Comparison of ENCODE assay signal across 8 cellular contexts in the genomic region with DNA sequence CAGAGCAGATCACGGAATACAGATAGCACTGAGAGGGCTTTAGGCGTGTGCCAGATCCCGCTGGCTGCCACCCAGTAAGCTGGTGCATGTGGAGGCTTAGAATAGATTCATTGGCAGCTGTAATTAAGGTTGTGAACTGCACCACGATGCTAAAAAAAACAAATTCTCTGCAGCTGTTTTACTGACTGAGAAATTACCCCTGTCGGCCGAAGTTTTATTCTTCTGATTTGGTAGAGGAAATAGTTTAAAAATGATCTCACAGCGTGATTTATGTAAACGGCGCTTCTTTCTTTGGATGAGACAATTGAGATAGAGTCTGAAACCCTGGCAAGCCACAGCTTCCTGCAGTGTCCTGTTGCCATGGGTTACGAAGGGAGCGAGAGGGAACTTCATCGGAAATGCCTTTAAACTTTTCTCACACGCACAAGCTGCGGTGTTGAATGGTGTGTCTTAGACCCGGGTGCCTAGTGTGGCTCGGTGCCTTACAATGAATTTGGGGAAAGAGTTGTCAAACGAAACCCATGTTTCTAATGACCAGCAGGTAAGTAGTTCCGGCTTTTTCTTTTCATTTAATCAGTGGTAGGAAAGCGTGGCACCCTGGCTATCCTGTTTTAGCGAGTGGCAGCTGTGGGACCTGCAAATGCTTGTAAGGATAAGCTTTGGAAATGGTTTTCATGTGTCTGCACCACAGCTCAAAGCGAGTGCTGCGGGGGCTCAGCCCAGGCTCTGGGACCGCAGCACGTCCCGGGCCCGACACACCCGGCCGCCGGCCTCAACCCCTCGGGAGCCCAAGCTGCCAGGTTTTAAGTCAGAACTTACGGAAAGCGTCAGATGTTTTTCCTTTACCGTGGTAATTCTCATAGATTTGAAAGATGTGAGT.
DNase-seq lines count a peak whose midpoint lies in the region; ATAC-seq and TF ChIP-seq lines count a peak whose summit lies in the region.

No MANE protein-coding gene starts in this region.

- H3K4me1 ChIP-seq in OCI-LY7 (ENCODE audit: insufficient read depth, low read length, poor library complexity, severe bottlenecking) = peaks cover 12% of the 10 kb centered on the region
- H3K4me1 ChIP-seq in right lobe of liver = peaks cover 0 to 23% (median 12%) of the 10 kb centered on the region in 4 donors
- H3K4me1 ChIP-seq in tibial artery = peaks cover 4 to 20% (median 15%) of the 10 kb centered on the region in 4 donors

- no peaks in the 10 kb centered on the region for H3K27me3 ChIP-seq in right lobe of liver
- no peaks in the 10 kb centered on the region for H3K27me3 ChIP-seq in tibial artery

- TF ChIP-seq POLR2A in right lobe of liver (IDR thresholded peaks at IDR 0.05) = no peak

- no peaks in the 10 kb centered on the region for H4K20me1 ChIP-seq in OCI-LY7 (ENCODE audit: insufficient read depth, low read length)

- H2AFZ ChIP-seq in OCI-LY7 (ENCODE audit: low read length) = peak overlapping the region; percentile 11; the same call in 1 of the 2 replicates

- peaks cover 46% of the 10 kb centered on the region for H3K4me1 Mint-ChIP-seq in activated naive CD4-positive, alpha-beta T cell treated with anti-CD3 and anti-CD28 coated beads for 36 hours (ENCODE audit: low read depth)
- peaks cover 29% of the 10 kb centered on the region for H3K4me1 Mint-ChIP-seq in central memory CD8-positive, alpha-beta T cell

- H3K27me3 Mint-ChIP-seq in activated naive CD4-positive, alpha-beta T cell treated with anti-CD3 and anti-CD28 coated beads for 36 hours (ENCODE audit: low read depth) = peaks cover 13% of the 10 kb centered on the region
- H3K27me3 Mint-ChIP-seq in central memory CD8-positive, alpha-beta T cell = peaks cover 10% of the 10 kb centered on the region

- TF ChIP-seq CTCF in OCI-LY7 (conservative IDR thresholded peaks at IDR 0.05; ENCODE audit: low read length) (no peak), right lobe of liver (IDR thresholded peaks at IDR 0.05) (no peak), tibial artery (IDR thresholded peaks at IDR 0.05) (peak in 1 of 2 experiments; percentile 21)

- H3K4me3 Mint-ChIP-seq in activated naive CD4-positive, alpha-beta T cell treated with anti-CD3 and anti-CD28 coated beads for 36 hours = peak overlapping the region; percentile 47
- H3K4me3 Mint-ChIP-seq in central memory CD8-positive, alpha-beta T cell = peak overlapping the region; percentile 63

- H3K36me3 ChIP-seq in OCI-LY7 (ENCODE audit: insufficient read depth, low read length) = no peaks in the 10 kb centered on the region
- H3K36me3 ChIP-seq in right lobe of liver = no peaks in the 10 kb centered on the region
- H3K36me3 ChIP-seq in tibial artery = peaks cover 0 to 5% (median 0%) of the 10 kb centered on the region in 3 donors

- H3K9me3 ChIP-seq in OCI-LY7 (ENCODE audit: low read length) (no peaks in the 10 kb centered on the region), right lobe of liver (no peaks in the 10 kb centered on the region), tibial artery (no peaks in the 10 kb centered on the region)

- peak overlapping the region; percentile 53 for H3K4me2 ChIP-seq in OCI-LY7 (ENCODE audit: low read length)

- H3K9me2 ChIP-seq in OCI-LY7 (ENCODE audit: insufficient read depth, low read length) = no peaks in the 10 kb centered on the region

- intact Hi-C loops in activated naive CD4-positive, alpha-beta T cell treated with anti-CD3 and anti-CD28 coated beads for 36 hours (cut with micrococcal nuclease) = no loop called here
- intact Hi-C loops in OCI-LY7 (cut with micrococcal nuclease; ENCODE audit: unreplicated experiment) (no loop called here), right lobe of liver (cut with DNase I) (no loop called here), tibial artery (cut with DNase I; ENCODE audit: low total_unique reads) (loop anchor here (10.0 kb wide), 1 partner anchor 55 kb away; no protein-coding TSS in a partner anchor)

- H3K4me3 ChIP-seq in OCI-LY7 (ENCODE audit: low read depth, low read length, poor library complexity, severe bottlenecking) (no peak overlapping the region), right lobe of liver (no peak overlapping the region), tibial artery (peak overlapping the region; percentile 28 to 42)

- no peaks in the 10 kb centered on the region for H3K36me3 Mint-ChIP-seq in activated naive CD4-positive, alpha-beta T cell treated with anti-CD3 and anti-CD28 coated beads for 36 hours (ENCODE audit: low read depth)
- peaks cover 4% of the 10 kb centered on the region for H3K36me3 Mint-ChIP-seq in central memory CD8-positive, alpha-beta T cell (ENCODE audit: insufficient read depth)

- no peaks in the 10 kb centered on the region for H3K79me2 ChIP-seq in OCI-LY7 (ENCODE audit: insufficient read depth, low read depth, low read length)

- BruUV-seq in OCI-LY7 (replicated peaks; lab: Mats Ljungman, UMichigan) = no TSS peak

- no peaks in the 10 kb centered on the region for H3K9me3 Mint-ChIP-seq in activated naive CD4-positive, alpha-beta T cell treated with anti-CD3 and anti-CD28 coated beads for 36 hours
- H3K9me3 Mint-ChIP-seq in central memory CD8-positive, alpha-beta T cell = no peaks in the 10 kb centered on the region

- peak; percentile 61 for ATAC-seq in central memory CD8-positive, alpha-beta T cell (replicated peaks; ENCODE audit: extremely low read depth, poor library complexity, severe bottlenecking)
- peak; percentile 3 to 26 (median 15) for ATAC-seq in right lobe of liver
- no peak for ATAC-seq in GM19395 (IDR thresholded peaks at IDR 0.05; ENCODE audit: unreplicated experiment)

- POLR2A ChIA-PET in OCI-LY7 (lab: Charles Lee) = interaction anchor here (0.5 to 1.5 kb wide), 2 partner anchors 24 to 1033 kb away, joined by 5 to 6 read pairs; no protein-coding TSS in a partner anchor

- H3K27ac ChIP-seq in OCI-LY7 (ENCODE audit: low read depth, low read length, poor library complexity, severe bottlenecking) = no peak overlapping the region
- H3K27ac ChIP-seq in right lobe of liver = peak overlapping the region in 1 of 3 donors; percentile 16
- peak overlapping the region; percentile 32 to 45 for H3K27ac ChIP-seq in tibial artery

- WGBS in right lobe of liver (ENCODE audit: insufficient coverage, low coverage, low lambda C conversion rate, missing lambda C conversion rate) = 51% methylated on average over 25 of the region's 33 CpGs

- H3K27ac Mint-ChIP-seq in activated naive CD4-positive, alpha-beta T cell treated with anti-CD3 and anti-CD28 coated beads for 36 hours = no peak overlapping the region
- peak overlapping the region; percentile 48 for H3K27ac Mint-ChIP-seq in central memory CD8-positive, alpha-beta T cell (ENCODE audit: low read depth)

- DNase-seq in activated naive CD4-positive, alpha-beta T cell treated with anti-CD3 and anti-CD28 coated beads for 36 hours = peak; percentile 81
- DNase-seq in activated naive CD4-positive, alpha-beta T cell treated with anti-CD3 and anti-CD28 coated beads, Interleukin-2, amount 50 U/mL, for 16 hours = no peak
- DNase-seq in OCI-LY7 (ENCODE audit: low spot score) = no peak
- no peak for DNase-seq in central memory CD8-positive, alpha-beta T cell (ENCODE audit: low spot score in 2 of 2)
- DNase-seq in right lobe of liver = peak in 2 of 3 donors; percentile 72 to 74
- DNase-seq in tibial artery = peak in 1 of 2 donors; percentile 53
- DNase-seq in HK-2 (ENCODE audit: unreplicated experiment) = no peak

- CTCF ChIA-PET in activated naive CD4-positive, alpha-beta T cell treated with anti-CD3 and anti-CD28 coated beads for 36 hours (lab: Charles Lee) = interaction anchor here (0.8 to 3.0 kb wide), 3 partner anchors 15 to 332 kb away, joined by 3 to 12 read pairs (median 7); no protein-coding TSS in a partner anchor
- CTCF ChIA-PET in OCI-LY7 (lab: Charles Lee; ENCODE audit: unreplicated experiment) = no interaction called here

Comparison
In these comparisons a context has a peak if more than half of its experiments do, and no peak if none do; other contexts are left out.
1. DNase-seq: peak in activated naive CD4-positive, alpha-beta T cell treated with anti-CD3 and anti-CD28 coated beads for 36 hours (single experiment) and right lobe of liver (2 of 3); none in activated naive CD4-positive, alpha-beta T cell treated with anti-CD3 and anti-CD28 coated beads, Interleukin-2, amount 50 U/mL, for 16 hours (single experiment), OCI-LY7 (single experiment), central memory CD8-positive, alpha-beta T cell (0 of 2) and HK-2 (single experiment).
2. H3K4me3 ChIP-seq: peak in tibial artery (2 of 2); none in OCI-LY7 (single experiment) and right lobe of liver (0 of 3).